ENCODE assay signal across 32 cellular contexts in the genomic region with DNA sequence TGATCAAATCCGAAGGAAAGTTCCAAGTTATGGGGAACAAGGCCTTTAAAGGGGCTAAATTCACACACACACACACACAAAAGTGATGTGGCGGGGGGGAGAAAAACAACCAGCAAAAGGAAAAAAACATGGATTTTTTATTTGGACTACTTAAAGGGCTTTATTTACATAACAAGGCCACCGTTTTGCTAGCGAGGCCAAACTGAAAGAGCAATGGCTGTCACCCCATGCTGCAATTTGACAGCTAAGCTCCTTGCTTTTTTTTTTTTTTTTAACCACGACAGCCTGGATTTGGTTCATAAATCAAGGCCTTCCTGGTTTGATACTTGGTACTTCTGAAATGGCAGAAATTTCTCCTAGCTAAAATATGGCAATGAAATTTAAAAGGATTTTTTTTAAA.
"Had no signal": no experiment of that assay in that cellular context is flagged by ENCODE, and none has a peak within 500 bp of the region (broad histone marks: within the 10 kb centered on the region; RNA-seq: fewer than 3 reads in every experiment).

No MANE protein-coding gene starts in this region.

- H3K4me1 Mint-ChIP-seq: activated CD4-positive, alpha-beta T cell treated with anti-CD3 and anti-CD28 coated beads, Interleukin-2, amount 10 ng/mL, durations not matched to agents 24 days and 14 days; activated naive CD4-positive, alpha-beta T cell treated with anti-CD3 and anti-CD28 coated beads, Interleukin-2, amount 50 U/mL, for 24 hours; activated T-helper 17 cell treated with anti-CD3 and anti-CD28 coated beads, Interleukin-2, amount 50 U/mL, for 72 hours had no signal

- H3K9me3 Mint-ChIP-seq: activated CD4-positive, alpha-beta T cell treated with anti-CD3 and anti-CD28 coated beads, Interleukin-2, amount 10 ng/mL, durations not matched to agents 24 days and 14 days; activated CD8-positive, alpha-beta T cell treated with anti-CD3 and anti-CD28 coated beads for 36 hours; activated naive CD4-positive, alpha-beta T cell treated with anti-CD3 and anti-CD28 coated beads, Interleukin-2, amount 50 U/mL, for 24 hours; activated T-helper 17 cell treated with anti-CD3 and anti-CD28 coated beads, Interleukin-2, amount 50 U/mL, for 72 hours had no signal

- H3K27me3 Mint-ChIP-seq: activated CD4-positive, alpha-beta T cell treated with anti-CD3 and anti-CD28 coated beads, Interleukin-2, amount 10 ng/mL, durations not matched to agents 24 days and 14 days; activated CD8-positive, alpha-beta T cell treated with anti-CD3 and anti-CD28 coated beads for 36 hours; activated naive CD4-positive, alpha-beta T cell treated with anti-CD3 and anti-CD28 coated beads, Interleukin-2, amount 50 U/mL, for 24 hours; activated T-helper 17 cell treated with anti-CD3 and anti-CD28 coated beads, Interleukin-2, amount 50 U/mL, for 72 hours had no signal

- H3K4me1 ChIP-seq: adrenal gland, body of pancreas, breast epithelium had no signal

- H3K36me3 Mint-ChIP-seq: activated naive CD4-positive, alpha-beta T cell treated with anti-CD3 and anti-CD28 coated beads, Interleukin-2, amount 50 U/mL, for 24 hours had no signal

- H3K27ac ChIP-seq: adrenal gland, body of pancreas, breast epithelium, PC-9, RWPE1, WERI-Rb-1 had no signal

- H3K4me3 ChIP-seq: adrenal gland, body of pancreas, breast epithelium, MG63, PC-9 had no signal

- H3K4me3 Mint-ChIP-seq: activated CD4-positive, alpha-beta T cell treated with anti-CD3 and anti-CD28 coated beads, Interleukin-2, amount 10 ng/mL, durations not matched to agents 24 days and 14 days; activated CD8-positive, alpha-beta T cell treated with anti-CD3 and anti-CD28 coated beads for 36 hours; activated naive CD4-positive, alpha-beta T cell treated with anti-CD3 and anti-CD28 coated beads, Interleukin-2, amount 50 U/mL, for 24 hours; activated T-cell treated with anti-CD3 and anti-CD28 coated beads, Interleukin-2, amount 50 U/mL, for 72 hours; activated T-helper 17 cell treated with anti-CD3 and anti-CD28 coated beads, Interleukin-2, amount 50 U/mL, for 72 hours had no signal

- DNase-seq: activated CD4-positive, alpha-beta T cell treated with anti-CD3 and anti-CD28 coated beads, Interleukin-2, amount 10 ng/mL, durations not matched to agents 24 days and 14 days; activated CD4-positive, alpha-beta T cell treated with anti-CD3 and anti-CD28 coated beads, Interleukin-2, amount 50 U/mL, for 4 hours; activated CD8-positive, alpha-beta T cell treated with anti-CD3 and anti-CD28 coated beads for 36 hours; activated effector memory CD4-positive, alpha-beta T cell treated with anti-CD3 and anti-CD28 coated beads, Interleukin-2, amount 50 U/mL, for 16 hours; activated naive CD4-positive, alpha-beta T cell treated with Interleukin-2 at 50 U/mL for 16 hours; activated T-cell treated with anti-CD3 and anti-CD28 coated beads, Interleukin-2, amount 50 U/mL, for 1 hour; activated T-cell treated with anti-CD3 and anti-CD28 coated beads, Interleukin-2, amount 50 U/mL, for 72 hours; adrenal gland; body of pancreas; Kasumi-1; MG63; NCI-H1048; NCI-H1105 treated with DMSO at 0.1 percent for 48 hours; NCI-H1436; NCI-H1694; NCI-H1930; NCI-H2081 treated with DMSO at 0.1 percent for 48 hours; NCI-H226; NCI-H446 treated with DMSO at 0.1 percent for 48 hours; NCI-H524; NK-92 treated with Interleukin-12 subunit alpha and Interleukin-12 subunit beta, amount 100 ng/mL, for 24 hours; PC-9; SIG-M5; SW 1271; T-helper 1 cell; T-helper 2 cell; T-helper 9 cell; WERI-Rb-1 had no signal

- H3K9me3 ChIP-seq: adrenal gland, body of pancreas, breast epithelium, MG63 had no signal

- H3K27me3 ChIP-seq: adrenal gland, body of pancreas, MG63 had no signal

- H3K27ac Mint-ChIP-seq: activated CD4-positive, alpha-beta T cell treated with anti-CD3 and anti-CD28 coated beads, Interleukin-2, amount 10 ng/mL, durations not matched to agents 24 days and 14 days; activated CD8-positive, alpha-beta T cell treated with anti-CD3 and anti-CD28 coated beads for 36 hours; activated naive CD4-positive, alpha-beta T cell treated with anti-CD3 and anti-CD28 coated beads, Interleukin-2, amount 50 U/mL, for 24 hours; activated T-cell treated with anti-CD3 and anti-CD28 coated beads, Interleukin-2, amount 50 U/mL, for 72 hours; activated T-helper 17 cell treated with anti-CD3 and anti-CD28 coated beads, Interleukin-2, amount 50 U/mL, for 72 hours had no signal

- H3K36me3 ChIP-seq: adrenal gland, breast epithelium, MG63, WERI-Rb-1 had no signal
